In the genomic region with DNA sequence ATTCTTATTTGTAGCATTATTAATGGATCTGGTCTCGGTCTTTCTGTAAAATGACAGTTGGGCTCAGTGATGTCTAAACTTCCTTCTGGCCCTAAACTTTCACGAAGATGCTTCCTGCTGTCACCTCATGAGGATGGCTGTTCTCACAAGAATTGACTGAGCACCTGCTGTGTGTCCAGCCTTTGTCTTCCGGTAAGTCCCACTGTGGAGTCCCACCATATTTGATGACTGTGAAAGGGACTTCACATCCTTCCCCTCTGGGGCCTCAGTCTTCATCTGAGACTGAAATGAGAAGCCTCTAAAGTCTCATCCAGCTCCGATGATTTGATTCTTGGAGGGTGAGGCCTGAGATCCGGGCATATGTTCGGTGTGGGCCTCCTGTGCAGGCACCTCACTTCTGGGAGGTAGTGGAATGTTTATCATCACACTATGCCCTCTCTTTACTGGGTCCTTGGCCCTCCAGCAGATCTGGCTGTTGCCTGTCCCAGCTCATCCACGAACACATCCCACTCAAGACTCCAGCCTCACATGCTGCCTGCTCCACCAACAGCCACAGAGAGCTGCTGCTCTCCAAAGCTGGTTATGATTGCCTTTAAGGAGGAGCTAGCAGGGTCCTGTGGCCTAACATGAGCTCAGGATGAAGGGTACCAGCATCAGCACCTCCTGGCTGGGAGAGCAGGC, we compare ENCODE assay signal across 16 cellular contexts.
DNase-seq lines count a peak whose midpoint lies in the region; ATAC-seq and TF ChIP-seq lines count a peak whose summit lies in the region.
"Had no signal": no experiment of that assay in that cellular context is flagged by ENCODE, and none has a peak within 500 bp of the region (broad histone marks: within the 10 kb centered on the region; RNA-seq: fewer than 3 reads in every experiment).

No MANE protein-coding gene starts in this region.

- no peak overlapping the region for H3K9ac ChIP-seq in neural progenitor cell
- H3K9ac ChIP-seq in PC-3 (ENCODE audit: low read length) = no peak overlapping the region

- peak; percentile 30 for DNase-seq in activated effector memory CD4-positive, alpha-beta T cell treated with anti-CD3 and anti-CD28 coated beads, Interleukin-2, amount 50 U/mL, for 16 hours
- DNase-seq in activated effector memory CD4-positive, alpha-beta T cell treated with Interleukin-2 at 50 U/mL for 16 hours = no peak
- DNase-seq in WERI-Rb-1 = no peak
- DNase-seq in neural progenitor cell (ENCODE audit: low spot score) = no peak
- DNase-seq in CD14-positive monocyte (ENCODE audit: low spot score) = no peak
- no peak for DNase-seq in PC-3
- DNase-seq: DMS53, HCEC 1CT, NCI-H2029, NCI-H510A, NCI-H82, Peyer's patch, SHP77 treated with DMSO at 0.1 percent for 48 hours had no signal

- H3K4me2 ChIP-seq in neural progenitor cell (no peak overlapping the region), PC-3 (ENCODE audit: low read length) (no peak overlapping the region)

- H3K27ac Mint-ChIP-seq in neural progenitor cell = peak overlapping the region; percentile 30
- H3K27ac Mint-ChIP-seq in CD14-positive monocyte = no peak overlapping the region

- H3K27me3 ChIP-seq in WERI-Rb-1 (ENCODE audit: insufficient read depth, low read depth, severe bottlenecking) (no peaks in the 10 kb centered on the region), neural progenitor cell (no peaks in the 10 kb centered on the region), PC-3 (ENCODE audit: low read length) (peaks cover 35% of the 10 kb centered on the region)
- H3K27me3 ChIP-seq: Peyer's patch had no signal

- no peaks in the 10 kb centered on the region for H3K9me2 ChIP-seq in PC-3 (replicated peaks; ENCODE audit: low read length)

- H3F3A ChIP-seq in neural progenitor cell (ENCODE audit: low read depth) (no peaks in the 10 kb centered on the region), PC-3 (ENCODE audit: low read length, unreplicated experiment) (no peaks in the 10 kb centered on the region)

- TF ChIP-seq CTCF in WERI-Rb-1 (IDR thresholded peaks at IDR 0.05; ENCODE audit: low read depth, low read length) (peak; percentile 57), neural progenitor cell (IDR thresholded peaks at IDR 0.05) (no peak), CD14-positive monocyte (IDR thresholded peaks at IDR 0.05) (no peak), PC-3 (conservative IDR thresholded peaks at IDR 0.05; ENCODE audit: low read depth, low read length) (no peak)

- peaks cover 6% of the 10 kb centered on the region for H3K9me3 ChIP-seq in WERI-Rb-1 (ENCODE audit: severe bottlenecking)
- no peaks in the 10 kb centered on the region for H3K9me3 ChIP-seq in neural progenitor cell (ENCODE audit: low read depth)
- H3K9me3 ChIP-seq in PC-3 (ENCODE audit: low read length) = peaks cover 7% of the 10 kb centered on the region; the same call in 1 of the 2 replicates
- H3K9me3 ChIP-seq: Peyer's patch had no signal

- peaks cover 4% of the 10 kb centered on the region for H3K9me3 Mint-ChIP-seq in neural progenitor cell
- H3K9me3 Mint-ChIP-seq in CD14-positive monocyte = peaks cover 0 to 8% (median under 1%) of the 10 kb centered on the region in 7 donors
- H3K9me3 Mint-ChIP-seq: IgD-negative memory B cell had no signal

- peak overlapping the region; percentile 21 for H3K4me3 Mint-ChIP-seq in neural progenitor cell
- no peak overlapping the region for H3K4me3 Mint-ChIP-seq in CD14-positive monocyte
- H3K4me3 Mint-ChIP-seq: IgD-negative memory B cell had no signal

- H3K36me3 Mint-ChIP-seq in neural progenitor cell (no peaks in the 10 kb centered on the region), CD14-positive monocyte (no peaks in the 10 kb centered on the region)

- H3K4me1 ChIP-seq in neural progenitor cell (peaks cover 12% of the 10 kb centered on the region), PC-3 (ENCODE audit: insufficient read depth, low read length) (no peaks in the 10 kb centered on the region)
- H3K4me1 ChIP-seq: Peyer's patch had no signal

- H3K27me3 Mint-ChIP-seq in neural progenitor cell (ENCODE audit: insufficient read depth, low read depth) (peaks cover 8% of the 10 kb centered on the region), CD14-positive monocyte (ENCODE audit: low read depth in 3 of 3) (peaks cover 2 to 6% (median 4%) of the 10 kb centered on the region in 3 donors)
- H3K27me3 Mint-ChIP-seq: IgD-negative memory B cell had no signal

- no peak overlapping the region for H3K4me3 ChIP-seq in WERI-Rb-1 (ENCODE audit: low read depth, low read length)
- no peak overlapping the region for H3K4me3 ChIP-seq in neural progenitor cell
- no peak overlapping the region for H3K4me3 ChIP-seq in PC-3 (ENCODE audit: low read length)
- H3K4me3 ChIP-seq: Peyer's patch had no signal

- no peaks in the 10 kb centered on the region for H3K79me2 ChIP-seq in neural progenitor cell (ENCODE audit: low read depth)
- H3K79me2 ChIP-seq in PC-3 (ENCODE audit: low read length) = no peaks in the 10 kb centered on the region

- CTCF ChIA-PET in PC-3 (lab: Charles Lee) = no interaction called here

- intact Hi-C loops in CD14-positive monocyte (cut with micrococcal nuclease) (no loop called here), PC-3 (cut with micrococcal nuclease) (no loop called here)

- BruUV-seq in PC-3 (replicated peaks; lab: Mats Ljungman, UMichigan) = no TSS peak

- H3K27ac ChIP-seq in WERI-Rb-1 = no peak overlapping the region
- no peak overlapping the region for H3K27ac ChIP-seq in neural progenitor cell
- no peak overlapping the region for H3K27ac ChIP-seq in PC-3 (ENCODE audit: low read length)
- H3K27ac ChIP-seq: Peyer's patch had no signal

- ATAC-seq in GM21529 (IDR thresholded peaks at IDR 0.05; ENCODE audit: unreplicated experiment) = no peak
- no peak for ATAC-seq in HG02885 (IDR thresholded peaks at IDR 0.05; ENCODE audit: poor library complexity, unreplicated experiment)
- no peak for ATAC-seq in PC-3

- H3K4me1 Mint-ChIP-seq in neural progenitor cell (peaks cover 48% of the 10 kb centered on the region), CD14-positive monocyte (no peaks in the 10 kb centered on the region)

- POLR2A ChIA-PET in PC-3 (lab: Charles Lee; ENCODE audit: unreplicated experiment) = no interaction called here

- H2AFZ ChIP-seq in neural progenitor cell (replicated peaks) (no peak overlapping the region), PC-3 (ENCODE audit: low read length) (no peak overlapping the region)

- H3K36me3 ChIP-seq in WERI-Rb-1 (no peaks in the 10 kb centered on the region), neural progenitor cell (no peaks in the 10 kb centered on the region), PC-3 (ENCODE audit: low read depth, low read length) (no peaks in the 10 kb centered on the region)
- H3K36me3 ChIP-seq: Peyer's patch had no signal

- no peaks in the 10 kb centered on the region for H4K20me1 ChIP-seq in neural progenitor cell (ENCODE audit: low read depth)
- no peaks in the 10 kb centered on the region for H4K20me1 ChIP-seq in PC-3 (ENCODE audit: low read length)
